ENCODE assay signal across 1 cellular context in the genomic region with DNA sequence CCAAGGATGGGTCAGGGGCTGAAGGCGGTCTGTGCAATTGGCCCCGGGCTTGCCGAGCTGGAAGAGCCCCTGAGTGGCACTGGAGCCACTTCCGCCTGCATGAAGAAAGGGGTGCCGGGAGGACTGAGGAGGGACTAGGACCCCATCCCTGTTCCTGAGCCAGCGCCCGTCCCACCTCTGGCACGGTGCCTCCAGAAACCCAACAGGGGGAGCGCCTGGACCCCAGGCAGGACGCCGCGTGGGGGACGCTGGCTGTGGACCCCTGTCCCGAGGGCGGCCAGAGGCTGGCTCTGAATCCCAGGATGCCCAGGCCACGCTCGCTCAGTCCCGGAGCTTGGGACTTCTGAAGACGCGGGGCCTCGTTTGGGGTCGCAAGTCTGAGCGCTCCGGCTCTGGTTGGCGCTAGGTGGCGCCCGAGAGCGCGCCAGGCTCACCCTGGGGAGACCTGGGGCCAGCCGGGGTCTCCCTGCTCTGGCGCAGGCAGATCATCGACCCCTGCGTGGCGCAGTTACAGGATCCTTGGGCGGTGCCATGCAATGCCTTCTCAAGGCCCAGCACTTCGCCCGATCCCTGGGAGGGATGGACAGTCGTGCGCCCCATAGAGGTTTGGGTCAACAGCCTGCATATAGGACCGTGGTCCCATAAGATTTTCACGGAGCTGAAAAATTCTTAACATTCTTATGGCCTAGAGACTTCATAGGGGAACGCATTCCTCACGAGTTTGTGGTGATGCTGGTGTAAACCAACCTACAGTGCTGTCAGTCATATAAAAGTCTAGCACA.
TF ChIP-seq lines count a peak whose summit lies in the region.

No MANE protein-coding gene starts in this region.

TF ChIP-seq in GM23338, 12 proteins besides CTCF, POLR2A, EP300 and RAD21 (continued from another document):
- TF ChIP-seq, protein P1, sequence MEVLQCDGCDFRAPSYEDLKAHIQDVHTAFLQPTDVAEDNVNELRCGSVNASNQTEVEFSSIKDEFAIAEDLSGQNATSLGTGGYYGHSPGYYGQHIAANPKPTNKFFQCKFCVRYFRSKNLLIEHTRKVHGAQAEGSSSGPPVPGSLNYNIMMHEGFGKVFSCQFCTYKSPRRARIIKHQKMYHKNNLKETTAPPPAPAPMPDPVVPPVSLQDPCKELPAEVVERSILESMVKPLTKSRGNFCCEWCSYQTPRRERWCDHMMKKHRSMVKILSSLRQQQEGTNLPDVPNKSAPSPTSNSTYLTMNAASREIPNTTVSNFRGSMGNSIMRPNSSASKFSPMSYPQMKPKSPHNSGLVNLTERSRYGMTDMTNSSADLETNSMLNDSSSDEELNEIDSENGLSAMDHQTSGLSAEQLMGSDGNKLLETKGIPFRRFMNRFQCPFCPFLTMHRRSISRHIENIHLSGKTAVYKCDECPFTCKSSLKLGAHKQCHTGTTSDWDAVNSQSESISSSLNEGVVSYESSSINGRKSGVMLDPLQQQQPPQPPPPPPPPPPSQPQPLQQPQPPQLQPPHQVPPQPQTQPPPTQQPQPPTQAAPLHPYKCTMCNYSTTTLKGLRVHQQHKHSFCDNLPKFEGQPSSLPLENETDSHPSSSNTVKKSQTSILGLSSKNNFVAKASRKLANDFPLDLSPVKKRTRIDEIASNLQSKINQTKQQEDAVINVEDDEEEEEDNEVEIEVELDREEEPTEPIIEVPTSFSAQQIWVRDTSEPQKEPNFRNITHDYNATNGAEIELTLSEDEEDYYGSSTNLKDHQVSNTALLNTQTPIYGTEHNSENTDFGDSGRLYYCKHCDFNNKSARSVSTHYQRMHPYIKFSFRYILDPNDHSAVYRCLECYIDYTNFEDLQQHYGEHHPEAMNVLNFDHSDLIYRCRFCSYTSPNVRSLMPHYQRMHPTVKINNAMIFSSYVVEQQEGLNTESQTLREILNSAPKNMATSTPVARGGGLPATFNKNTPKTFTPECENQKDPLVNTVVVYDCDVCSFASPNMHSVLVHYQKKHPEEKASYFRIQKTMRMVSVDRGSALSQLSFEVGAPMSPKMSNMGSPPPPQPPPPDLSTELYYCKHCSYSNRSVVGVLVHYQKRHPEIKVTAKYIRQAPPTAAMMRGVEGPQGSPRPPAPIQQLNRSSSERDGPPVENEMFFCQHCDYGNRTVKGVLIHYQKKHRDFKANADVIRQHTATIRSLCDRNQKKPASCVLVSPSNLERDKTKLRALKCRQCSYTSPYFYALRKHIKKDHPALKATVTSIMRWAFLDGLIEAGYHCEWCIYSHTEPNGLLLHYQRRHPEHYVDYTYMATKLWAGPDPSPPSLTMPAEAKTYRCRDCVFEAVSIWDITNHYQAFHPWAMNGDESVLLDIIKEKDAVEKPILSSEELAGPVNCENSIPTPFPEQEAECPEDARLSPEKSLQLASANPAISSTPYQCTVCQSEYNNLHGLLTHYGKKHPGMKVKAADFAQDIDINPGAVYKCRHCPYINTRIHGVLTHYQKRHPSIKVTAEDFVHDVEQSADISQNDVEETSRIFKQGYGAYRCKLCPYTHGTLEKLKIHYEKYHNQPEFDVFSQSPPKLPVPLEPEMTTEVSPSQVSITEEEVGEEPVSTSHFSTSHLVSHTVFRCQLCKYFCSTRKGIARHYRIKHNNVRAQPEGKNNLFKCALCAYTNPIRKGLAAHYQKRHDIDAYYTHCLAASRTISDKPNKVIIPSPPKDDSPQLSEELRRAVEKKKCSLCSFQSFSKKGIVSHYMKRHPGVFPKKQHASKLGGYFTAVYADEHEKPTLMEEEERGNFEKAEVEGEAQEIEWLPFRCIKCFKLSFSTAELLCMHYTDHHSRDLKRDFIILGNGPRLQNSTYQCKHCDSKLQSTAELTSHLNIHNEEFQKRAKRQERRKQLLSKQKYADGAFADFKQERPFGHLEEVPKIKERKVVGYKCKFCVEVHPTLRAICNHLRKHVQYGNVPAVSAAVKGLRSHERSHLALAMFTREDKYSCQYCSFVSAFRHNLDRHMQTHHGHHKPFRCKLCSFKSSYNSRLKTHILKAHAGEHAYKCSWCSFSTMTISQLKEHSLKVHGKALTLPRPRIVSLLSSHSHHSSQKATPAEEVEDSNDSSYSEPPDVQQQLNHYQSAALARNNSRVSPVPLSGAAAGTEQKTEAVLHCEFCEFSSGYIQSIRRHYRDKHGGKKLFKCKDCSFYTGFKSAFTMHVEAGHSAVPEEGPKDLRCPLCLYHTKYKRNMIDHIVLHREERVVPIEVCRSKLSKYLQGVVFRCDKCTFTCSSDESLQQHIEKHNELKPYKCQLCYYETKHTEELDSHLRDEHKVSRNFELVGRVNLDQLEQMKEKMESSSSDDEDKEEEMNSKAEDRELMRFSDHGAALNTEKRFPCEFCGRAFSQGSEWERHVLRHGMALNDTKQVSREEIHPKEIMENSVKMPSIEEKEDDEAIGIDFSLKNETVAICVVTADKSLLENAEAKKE (CRISPR knock-in tag; IDR thresholded peaks at IDR 0.05): no peak
